9 cellular contexts compared by ENCODE assay signal in the genomic region with DNA sequence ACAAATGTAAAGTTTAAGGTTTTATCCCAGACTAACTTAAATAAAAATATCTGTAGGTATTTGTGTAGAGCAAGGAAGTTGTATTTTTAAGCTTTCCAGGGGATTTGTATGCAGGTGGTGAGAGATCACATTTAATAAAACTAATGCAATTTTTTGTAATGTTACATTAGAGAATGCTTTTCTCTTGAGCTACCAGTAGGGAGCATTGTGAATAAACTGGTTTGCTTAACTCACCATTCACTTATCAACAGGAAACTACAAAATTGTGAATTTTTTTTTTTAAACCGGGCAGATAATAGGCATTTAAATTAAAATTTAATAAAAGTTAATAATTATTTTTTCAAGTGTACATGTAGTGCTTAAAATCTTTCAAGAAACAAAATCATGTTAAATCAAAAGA.
DNase-seq lines count a peak whose midpoint lies in the region; ATAC-seq, FAIRE-seq and TF ChIP-seq lines count a peak whose summit lies in the region.
"Had no signal": no experiment of that assay in that cellular context is flagged by ENCODE, and none has a peak within 500 bp of the region (broad histone marks: within the 10 kb centered on the region; RNA-seq: fewer than 3 reads in every experiment).

No MANE protein-coding gene starts in this region.

- H3K27ac ChIP-seq in CD4-positive, alpha-beta T cell (ENCODE audit: low read depth, low read length): no peak overlapping the region
- H3K27ac ChIP-seq in astrocyte (ENCODE audit: low read depth, low read length): no peak overlapping the region
- no peak overlapping the region for H3K27ac ChIP-seq in lung (ENCODE audit: low read depth in 1 of 2, low read length in 1 of 2)

- H3K4me3 ChIP-seq in astrocyte (ENCODE audit: insufficient read depth, low read depth, low read length) (no peak overlapping the region), lung (no peak overlapping the region)

- WGBS in lung, 2 donors: 29 to 38% methylated on average over 1 of the region's 1 CpG

- no peak overlapping the region for H3K4me2 ChIP-seq in astrocyte (ENCODE audit: low read length)

- H3K4me1 Mint-ChIP-seq in CD4-positive, alpha-beta T cell (ENCODE audit: low read depth): peaks cover 30% of the 10 kb centered on the region
- no peaks in the 10 kb centered on the region for H3K4me1 Mint-ChIP-seq in astrocyte (ENCODE audit: low read depth, unreplicated experiment)
- H3K4me1 Mint-ChIP-seq: WTC11 had no signal

- H4K20me1 ChIP-seq in astrocyte (ENCODE audit: insufficient read depth, low read length): no peaks in the 10 kb centered on the region

- no peak for DNase-seq in CD4-positive, alpha-beta T cell
- DNase-seq in HT-29 (ENCODE audit: low spot score) (peak; percentile 35), astrocyte (ENCODE audit: low read depth) (peak; percentile 9), lung (ENCODE audit: low spot score) (no peak), foreskin melanocyte (no peak)
- DNase-seq in activated CD4-positive, alpha-beta T cell treated with anti-CD3 and anti-CD28 coated beads, Interleukin-2, amount 50 U/mL, for 1 hour: no peak
- no peak for DNase-seq in stimulated activated CD4-positive, alpha-beta T cell treated with anti-CD3 and anti-CD28 coated beads, Interleukin-2, amount 100 ng/mL, for 24 hours

- H3K9me3 Mint-ChIP-seq in CD4-positive, alpha-beta T cell: no peaks in the 10 kb centered on the region
- peaks cover 12% of the 10 kb centered on the region for H3K9me3 Mint-ChIP-seq in astrocyte (ENCODE audit: unreplicated experiment)

- peak; percentile 79 for ATAC-seq in CD4-positive, alpha-beta T cell (ENCODE audit: poor library complexity)
- no peak for ATAC-seq in lung (ENCODE audit: insufficient read depth, low FRiP score)
- ATAC-seq in HG03196 (IDR thresholded peaks at IDR 0.05; ENCODE audit: unreplicated experiment): no peak
- ATAC-seq: WTC11 had no signal

- no peaks in the 10 kb centered on the region for H3K27me3 Mint-ChIP-seq in CD4-positive, alpha-beta T cell
- no peaks in the 10 kb centered on the region for H3K27me3 Mint-ChIP-seq in astrocyte (ENCODE audit: low read depth, unreplicated experiment)

- peak; percentile 84 for TF ChIP-seq CTCF in CD4-positive, alpha-beta T cell (IDR thresholded peaks at IDR 0.05)
- peak; percentile 21 for TF ChIP-seq CTCF in astrocyte (IDR thresholded peaks at IDR 0.05; ENCODE audit: insufficient read depth, low read depth, low read length)
- peak; percentile 21 for TF ChIP-seq CTCF in lung (IDR thresholded peaks at IDR 0.05; ENCODE audit: control extremely low read depth, extremely low read depth)

- H3K36me3 ChIP-seq in astrocyte (ENCODE audit: insufficient read depth, low read length): no peaks in the 10 kb centered on the region
- no peaks in the 10 kb centered on the region for H3K36me3 ChIP-seq in lung (ENCODE audit: control insufficient read depth in 2 of 2, insufficient read depth in 2 of 2, low read length in 2 of 2)

- H2AFZ ChIP-seq in astrocyte (ENCODE audit: low read depth, low read length): no peak overlapping the region

- H3K9me3 ChIP-seq in CD4-positive, alpha-beta T cell (ENCODE audit: control insufficient read depth, low read length): no peaks in the 10 kb centered on the region
- no peaks in the 10 kb centered on the region for H3K9me3 ChIP-seq in astrocyte (ENCODE audit: insufficient read depth, low read depth, low read length)
- H3K9me3 ChIP-seq in lung (ENCODE audit: control insufficient read depth in 2 of 2, insufficient read depth in 1 of 2, low read length in 1 of 2): no peaks in the 10 kb centered on the region

- POLR2A ChIA-PET in CD4-positive, alpha-beta T cell (lab: Charles Lee): interaction anchor here (0.8 to 4.4 kb wide), 15 partner anchors 13 to 442 kb away, joined by 3 to 69 read pairs (median 6); a partner anchor contains a TSS

- no peak overlapping the region for H3K9ac ChIP-seq in astrocyte (ENCODE audit: low read length)

- CTCF ChIA-PET in CD4-positive, alpha-beta T cell (lab: Charles Lee): interaction anchor here (0.7 to 3.3 kb wide), 15 partner anchors 33 to 463 kb away, joined by 3 to 13 read pairs (median 4); a partner anchor contains a TSS

- FAIRE-seq in astrocyte (lab: Jason Lieb, UNC): no peak

- peak overlapping the region; percentile 7 for H3K4me3 Mint-ChIP-seq in CD4-positive, alpha-beta T cell
- no peak overlapping the region for H3K4me3 Mint-ChIP-seq in astrocyte (ENCODE audit: unreplicated experiment)
- H3K4me3 Mint-ChIP-seq: WTC11 had no signal

- intact Hi-C loops in CD4-positive, alpha-beta T cell (cut with DNase I, micrococcal nuclease): loop anchor here (1.0 to 5.0 kb wide), 5 partner anchors 79 to 456 kb away; a partner anchor contains a TSS

- H3K4me1 ChIP-seq in astrocyte (ENCODE audit: insufficient read depth, low read length) (no peaks in the 10 kb centered on the region), lung (ENCODE audit: control insufficient read depth in 2 of 2, insufficient read depth in 2 of 2, low read length in 2 of 2) (peaks cover 0 to 2% of the 10 kb centered on the region in 2 donors)

- no peak overlapping the region for H3K27ac Mint-ChIP-seq in CD4-positive, alpha-beta T cell
- H3K27ac Mint-ChIP-seq in astrocyte (ENCODE audit: unreplicated experiment): no peak overlapping the region
- H3K27ac Mint-ChIP-seq: WTC11 had no signal

- no peaks in the 10 kb centered on the region for H3K36me3 Mint-ChIP-seq in CD4-positive, alpha-beta T cell (ENCODE audit: low read depth)
- peaks cover 16% of the 10 kb centered on the region for H3K36me3 Mint-ChIP-seq in astrocyte (ENCODE audit: low read depth, unreplicated experiment)

- no peaks in the 10 kb centered on the region for H3K79me2 ChIP-seq in astrocyte (ENCODE audit: insufficient read depth, low read length)

- no peaks in the 10 kb centered on the region for H3K27me3 ChIP-seq in CD4-positive, alpha-beta T cell (ENCODE audit: control insufficient read depth, insufficient read depth, low read length)
- H3K27me3 ChIP-seq in astrocyte (ENCODE audit: insufficient read depth, low read length) (no peaks in the 10 kb centered on the region), lung (ENCODE audit: control insufficient read depth, insufficient read depth) (no peaks in the 10 kb centered on the region)

Comparison
In these comparisons a context has a peak if more than half of its experiments do, and no peak if none do; other contexts are left out.
1. DNase-seq: peak in HT-29 (single experiment) and astrocyte (single experiment); none in CD4-positive, alpha-beta T cell (0 of 10), lung (single experiment), activated CD4-positive, alpha-beta T cell treated with anti-CD3 and anti-CD28 coated beads, Interleukin-2, amount 50 U/mL, for 1 hour (single experiment), foreskin melanocyte (single experiment) and stimulated activated CD4-positive, alpha-beta T cell treated with anti-CD3 and anti-CD28 coated beads, Interleukin-2, amount 100 ng/mL, for 24 hours (0 of 2).
2. CTCF ChIP-seq: peak in every context shown above with its lines; median percentile 84 in CD4-positive, alpha-beta T cell; 21 in astrocyte; 21 in lung.